In genomic region chr7:54932818-54933543, GRCh38 we compare ENCODE assay signal across 8 cellular contexts.
DNase-seq lines count a peak whose midpoint lies in the region; TF ChIP-seq lines count a peak whose summit lies in the region.

No MANE protein-coding gene starts in this region.

- H3K36me3 Mint-ChIP-seq in H9 (ENCODE audit: insufficient read depth in 1 of 3, low read depth in 3 of 3) = peaks cover 0 to 8% (median 0%) of the 10 kb centered on the region in 3 experiments; a peak in 5 of 7 replicates
- H3K36me3 Mint-ChIP-seq in activated T-cell treated with anti-CD3 and anti-CD28 coated beads, Interleukin-2, amount 50 U/mL, for 24 hours (ENCODE audit: low read depth) = no peaks in the 10 kb centered on the region

- no peak overlapping the region for H3K56ac ChIP-seq in H9 (ENCODE audit: insufficient read length, low read depth, low read length)

- no peak overlapping the region for H4K5ac ChIP-seq in H9 (ENCODE audit: insufficient read length, low read depth, low read length)

- H3K36me3 ChIP-seq in ectodermal cell (ENCODE audit: control insufficient read depth, insufficient read depth, low read length) (no peaks in the 10 kb centered on the region), liver (ENCODE audit: control insufficient read depth in 4 of 4, insufficient read depth in 3 of 4, low read depth in 1 of 4, low read length in 3 of 4) (no peaks in the 10 kb centered on the region), testis (ENCODE audit: low read depth, missing control alignments) (no peaks in the 10 kb centered on the region)

- no peak overlapping the region for H3T11ph ChIP-seq in H9 (ENCODE audit: low read length)

- H3K9me3 Mint-ChIP-seq in H9 = peaks cover 6 to 7% of the 10 kb centered on the region in 2 experiments
- peaks cover 12% of the 10 kb centered on the region for H3K9me3 Mint-ChIP-seq in activated T-cell treated with anti-CD3 and anti-CD28 coated beads, Interleukin-2, amount 50 U/mL, for 24 hours

- H3K9ac ChIP-seq in H9 (ENCODE audit: extremely low read depth, insufficient read length, low read length) (no peak overlapping the region), liver (ENCODE audit: low read depth in 1 of 2, low read length in 2 of 2) (peak overlapping the region in 1 of 2 donors; percentile 76)

- no peaks in the 10 kb centered on the region for H3K79me2 ChIP-seq in H9 (ENCODE audit: insufficient read depth, low read length)

- no peak for TF ChIP-seq POLR2A in testis (IDR thresholded peaks at IDR 0.05)

- no peaks in the 10 kb centered on the region for H3K4me1 ChIP-seq in H9 (ENCODE audit: insufficient read depth, low read length)
- H3K4me1 ChIP-seq in ectodermal cell (ENCODE audit: control insufficient read depth, insufficient read depth, low read length) = peaks cover 4% of the 10 kb centered on the region
- peaks cover 0 to 8% (median 2%) of the 10 kb centered on the region in 4 donors for H3K4me1 ChIP-seq in liver (ENCODE audit: control insufficient read depth in 4 of 4, insufficient read depth in 4 of 4, low read length in 3 of 4)
- H3K4me1 ChIP-seq in testis = peaks cover 5% of the 10 kb centered on the region

- no peak overlapping the region for H2AK5ac ChIP-seq in H9 (ENCODE audit: insufficient read length, low read length)

- intact Hi-C loops in testis (cut with DNase I; ENCODE audit: low total_unique reads) = no loop called here

- peak overlapping the region; percentile 96 for H3K18ac ChIP-seq in H9 (ENCODE audit: insufficient read length, low read depth, low read length)

- no peaks in the 10 kb centered on the region for H3K23me2 ChIP-seq in H9 (ENCODE audit: insufficient read length, low read depth, low read length, poor library complexity, severe bottlenecking)

- TF ChIP-seq CTCF in H9 (conservative IDR thresholded peaks at IDR 0.05) = no peak
- TF ChIP-seq CTCF in liver (IDR thresholded peaks at IDR 0.05; ENCODE audit: low read depth, low read length, missing input control) = no peak
- TF ChIP-seq CTCF in testis (IDR thresholded peaks at IDR 0.05) = no peak

- H3K4me1 Mint-ChIP-seq in H9 = peaks cover 8 to 10% of the 10 kb centered on the region in 2 experiments
- H3K4me1 Mint-ChIP-seq in activated T-cell treated with anti-CD3 and anti-CD28 coated beads, Interleukin-2, amount 50 U/mL, for 24 hours (ENCODE audit: low read depth) = peaks cover 10% of the 10 kb centered on the region

- H3K27ac ChIP-seq in H9 (ENCODE audit: insufficient read length, low read depth, low read length) (no peak overlapping the region), ectodermal cell (ENCODE audit: insufficient read depth, low read depth, low read length, poor library complexity, severe bottlenecking) (no peak overlapping the region), liver (ENCODE audit: low read depth in 1 of 2, low read length in 2 of 2) (peak overlapping the region; percentile 5 to 69), testis (peak overlapping the region; percentile 64 to 70)

- H3K9me3 ChIP-seq in H9 (ENCODE audit: control insufficient read depth, low read depth, low read length) (no peaks in the 10 kb centered on the region), ectodermal cell (ENCODE audit: control insufficient read depth, low read length) (no peaks in the 10 kb centered on the region), liver (ENCODE audit: control insufficient read depth in 4 of 4, low read length in 3 of 4) (no peaks in the 10 kb centered on the region), testis (no peaks in the 10 kb centered on the region)

- no peaks in the 10 kb centered on the region for H3K79me1 ChIP-seq in H9 (ENCODE audit: insufficient read depth, low read depth, low read length, poor library complexity, severe bottlenecking)

- H3K27me3 Mint-ChIP-seq in H9 (ENCODE audit: low read depth) = peaks cover 45% of the 10 kb centered on the region
- H3K27me3 Mint-ChIP-seq in activated T-cell treated with anti-CD3 and anti-CD28 coated beads, Interleukin-2, amount 50 U/mL, for 24 hours = peaks cover 53% of the 10 kb centered on the region

- no peak overlapping the region for H4K8ac ChIP-seq in H9 (replicated peaks; ENCODE audit: insufficient read length, low read depth, low read length)

- H3K4ac ChIP-seq in H9 (ENCODE audit: low read depth, low read length) = no peak overlapping the region

- H4K20me1 ChIP-seq in H9 (ENCODE audit: control insufficient read depth, insufficient read depth, insufficient read length) = no peaks in the 10 kb centered on the region

- H2BK12ac ChIP-seq in H9 (ENCODE audit: insufficient read length, low read depth, low read length) = peak overlapping the region; percentile 92

- no peak overlapping the region for H2AFZ ChIP-seq in H9 (ENCODE audit: low read length)

- H3K4me3 ChIP-seq in ectodermal cell (ENCODE audit: insufficient read depth, low read depth, low read length) (peak overlapping the region; percentile 39), liver (ENCODE audit: low read depth in 1 of 3, low read length in 3 of 3) (peak overlapping the region; percentile 42 to 73 (median 60)), testis (peak overlapping the region; percentile 54 to 63)

- peak overlapping the region; percentile 76 to 83 for H3K4me3 Mint-ChIP-seq in H9
- no peak overlapping the region for H3K4me3 Mint-ChIP-seq in activated T-cell treated with anti-CD3 and anti-CD28 coated beads, Interleukin-2, amount 50 U/mL, for 24 hours

- H2BK20ac ChIP-seq in H9 (ENCODE audit: low read depth, low read length, poor library complexity, severe bottlenecking) = no peak overlapping the region

- H3K27me3 ChIP-seq in H9 (ENCODE audit: insufficient read depth, low read length) = no peaks in the 10 kb centered on the region
- peaks cover 9% of the 10 kb centered on the region for H3K27me3 ChIP-seq in ectodermal cell (ENCODE audit: control insufficient read depth, insufficient read depth, low read length, poor library complexity, severe bottlenecking)
- no peaks in the 10 kb centered on the region for H3K27me3 ChIP-seq in liver (ENCODE audit: control insufficient read depth in 4 of 4, insufficient read depth in 4 of 4, low read length in 3 of 4)
- no peaks in the 10 kb centered on the region for H3K27me3 ChIP-seq in testis

- WGBS in H9 (ENCODE audit: extremely low coverage, insufficient read length, low lambda C conversion rate) = no CpG with 5 or more reads among the region's 34 CpGs
- 7% methylated on average over 34 of the region's 34 CpGs for WGBS in ectodermal cell, 2 experiments
- 7% methylated on average over 34 of the region's 34 CpGs for WGBS in liver
- WGBS in testis, 2 donors = 4 to 6% methylated on average over 34 of the region's 34 CpGs

- DNase-seq in H9 = peak; percentile 69
- peak; percentile 93 for DNase-seq in NCI-H748 (lab: John Stamatoyannopoulos, UW; ENCODE audit: unreplicated experiment)
- DNase-seq in testis = peak; percentile 84
- DNase-seq in activated T-cell treated with anti-CD3 and anti-CD28 coated beads, Interleukin-2, amount 50 U/mL, for 24 hours = no peak
- no peak for DNase-seq in NCI-H526 treated with DMSO at 0.1 percent for 48 hours (lab: John Stamatoyannopoulos, UW)
- no peak for DNase-seq in MV-4-11 (lab: John Stamatoyannopoulos, UW)

- peak in 1 of 2 donors; percentile 54 for TF ChIP-seq RAD21 in liver (IDR thresholded peaks at IDR 0.05)

- H2BK120ac ChIP-seq in H9 (ENCODE audit: low read depth, low read length, poor library complexity, severe bottlenecking) = no peak overlapping the region

- no peak overlapping the region for H3K23ac ChIP-seq in H9 (ENCODE audit: insufficient read length, low read depth, low read length)

- no peak overlapping the region for H2BK15ac ChIP-seq in H9 (ENCODE audit: low read depth, low read length)

- peak overlapping the region; percentile 98 for H3K14ac ChIP-seq in H9 (ENCODE audit: insufficient read depth, low read length)

- no peak overlapping the region for H4K91ac ChIP-seq in H9 (ENCODE audit: insufficient read length, low read depth, low read length)

- no peak overlapping the region for H2BK5ac ChIP-seq in H9 (ENCODE audit: insufficient read length, low read length)

- peak overlapping the region; percentile 68 for H3K4me2 ChIP-seq in H9 (ENCODE audit: insufficient read depth, insufficient read length, low read length)

- peak overlapping the region in 2 of 3 experiments; percentile 42 to 84; a peak in 2 of 7 replicates for H3K27ac Mint-ChIP-seq in H9
- no peak overlapping the region for H3K27ac Mint-ChIP-seq in activated T-cell treated with anti-CD3 and anti-CD28 coated beads, Interleukin-2, amount 50 U/mL, for 24 hours

TF ChIP-seq in liver, 16 proteins besides CTCF, POLR2A, EP300 and RAD21:
- TF ChIP-seq EGR1 (IDR thresholded peaks at IDR 0.05; ENCODE audit: low read depth in 2 of 2) = no peak
- TF ChIP-seq HNF4G (IDR thresholded peaks at IDR 0.05) = no peak
- peak; percentile 89 for TF ChIP-seq YY1 (IDR thresholded peaks at IDR 0.05)
- no peak for TF ChIP-seq SP1 (IDR thresholded peaks at IDR 0.05)
- no peak for TF ChIP-seq HNF4A (conservative IDR thresholded peaks at IDR 0.05)
- no peak for TF ChIP-seq JUND (IDR thresholded peaks at IDR 0.05)
- peak; percentile 26 for TF ChIP-seq TAF1 (conservative IDR thresholded peaks at IDR 0.05)

Comparison
In these comparisons a context has a peak if more than half of its experiments do, and no peak if none do; other contexts are left out.
1. DNase-seq: peak in H9 (single experiment), NCI-H748 (single experiment) and testis (single experiment); none in activated T-cell treated with anti-CD3 and anti-CD28 coated beads, Interleukin-2, amount 50 U/mL, for 24 hours (single experiment), NCI-H526 treated with DMSO at 0.1 percent for 48 hours (single experiment) and MV-4-11 (single experiment).
2. H3K27ac ChIP-seq: peak in liver (2 of 2) and testis (2 of 2); none in H9 (single experiment) and ectodermal cell (single experiment).
3. Peak in every context shown above with its lines, with median percentiles within 50 percentile points of each other: H3K4me3 ChIP-seq.